20 cellular contexts compared by ENCODE assay signal in genomic region chr4:30865676-30866075, GRCh38.
"Had no signal": no experiment of that assay in that cellular context is flagged by ENCODE, and none has a peak within 500 bp of the region (broad histone marks: within the 10 kb centered on the region; RNA-seq: fewer than 3 reads in every experiment).

No MANE protein-coding gene starts in this region.

- ATAC-seq: activated CD8-positive, alpha-beta T cell treated with anti-CD3 and anti-CD28 coated beads, Interleukin-2, amount 10 ng/mL, durations not matched to agents 7 days and 5 days; activated T-helper 17 cell treated with anti-CD3 and anti-CD28 coated beads, Interleukin-2, amount 50 U/mL, for 72 hours; body of pancreas; stimulated activated naive B cell treated with anti-CD40 and anti-IgM and Interleukin-4, amounts not matched to agents 10 μg/mL and 1 μg/mL and 100 μg/mL, for 72 hours had no signal

- DNase-seq: activated CD4-positive, alpha-beta T cell treated with anti-CD3 and anti-CD28 coated beads for 48 hours; activated CD8-positive, alpha-beta T cell treated with anti-CD3 and anti-CD28 coated beads, Interleukin-2, amount 10 ng/mL, durations not matched to agents 7 days and 5 days; activated naive CD4-positive, alpha-beta T cell treated with anti-CD3 and anti-CD28 coated beads, Interleukin-2, amount 10 ng/mL, durations not matched to agents 7 days and 5 days; adrenal gland; body of pancreas; cerebellar nuclear complex; dermis blood vessel endothelial cell; hippocampal formation; kidney glomerular epithelial cell; naive B cell; posterior cingulate gyrus; spleen; stimulated activated CD4-positive, alpha-beta T cell treated with anti-CD3 and anti-CD28 coated beads, Interleukin-2, amount 100 ng/mL, for 24 hours; stimulated activated naive B cell treated with anti-CD40 and anti-IgM and Interleukin-4, amounts not matched to agents 10 μg/mL and 1 μg/mL and 100 μg/mL, for 72 hours; substantia nigra; T-helper 1 cell had no signal

- H3K27ac ChIP-seq: adrenal gland, body of pancreas, neutrophil, right atrium auricular region, SK-N-MC, spleen had no signal

- H3K4me1 ChIP-seq: adrenal gland, right atrium auricular region, spleen had no signal

- H3K4me3 ChIP-seq: adrenal gland, body of pancreas, right atrium auricular region, SK-N-MC, spleen had no signal

- H3K9me3 ChIP-seq: adrenal gland, body of pancreas, neutrophil, right atrium auricular region had no signal

- H3K27me3 ChIP-seq: adrenal gland, body of pancreas, neutrophil, right atrium auricular region, spleen had no signal

- H3K36me3 ChIP-seq: adrenal gland, neutrophil, right atrium auricular region, spleen had no signal
